7 cellular contexts compared by ENCODE assay signal in genomic region chr1:202283991-202284390, GRCh38. TPM values are rescaled to one million over a fixed set of nuclear protein-coding genes. Genes with fewer than 3 reads are reported as not detected.
DNase-seq lines count a peak whose midpoint lies in the region; ATAC-seq and TF ChIP-seq lines count a peak whose summit lies in the region.

No MANE protein-coding gene starts in this region.

- CTCF ChIA-PET in HEK293 (lab: Yijun Ruan, JAX) = interaction anchor here (0.6 to 3.5 kb wide), 7 partner anchors 10 to 306 kb away, joined by 3 to 22 read pairs (median 4); partner anchors contain the start of gene LGR6

- H3K4me1 ChIP-seq in HEK293 (ENCODE audit: control insufficient read depth, insufficient read depth, low read length) (peaks cover 17% of the 10 kb centered on the region), foreskin keratinocyte (peaks cover 49% of the 10 kb centered on the region), stomach (peaks cover 0 to 7% (median 0%) of the 10 kb centered on the region in 4 donors)

- 68 to 84% (median 73%) methylated on average over 4 of the region's 4 CpGs for WGBS in stomach, 5 donors

- POLR2A ChIA-PET in HEK293 (lab: Yijun Ruan, JAX) = no interaction called here

- H3K27ac ChIP-seq in HEK293 (ENCODE audit: extremely low read depth, low read depth, low read length) = no peak overlapping the region
- H3K27ac ChIP-seq in foreskin keratinocyte = peak overlapping the region; percentile 9
- H3K27ac ChIP-seq in stomach = no peak overlapping the region

- no peaks in the 10 kb centered on the region for H3K9me3 ChIP-seq in HEK293 (ENCODE audit: control insufficient read depth, insufficient read depth, low read depth, low read length)
- H3K9me3 ChIP-seq in stomach = no peaks in the 10 kb centered on the region

- peak; percentile 53 for ATAC-seq in foreskin keratinocyte
- ATAC-seq in HG03175 (IDR thresholded peaks at IDR 0.05; ENCODE audit: unreplicated experiment) = no peak

- H3K27me3 ChIP-seq in foreskin keratinocyte = no peaks in the 10 kb centered on the region
- H3K27me3 ChIP-seq in stomach = no peaks in the 10 kb centered on the region

- no peak overlapping the region for H3K4me3 ChIP-seq in HEK293 (ENCODE audit: low read depth, low read length)
- no peak overlapping the region for H3K4me3 ChIP-seq in stomach

- no peak for TF ChIP-seq CTCF in HEK293 (tag by site-specific recombination; IDR thresholded peaks at IDR 0.05)
- no peak for TF ChIP-seq CTCF in foreskin keratinocyte (conservative IDR thresholded peaks at IDR 0.05)
- no peak for TF ChIP-seq CTCF in stomach (IDR thresholded peaks at IDR 0.05)

- DNase-seq in T1000 (lab: John Stamatoyannopoulos, UW) (peak; percentile 49), foreskin keratinocyte (peak; percentile 87 to 92), erythroblast (lab: John Stamatoyannopoulos, UW) (no peak), NCI-H2107 treated with DMSO at 0.1 percent for 48 hours (lab: John Stamatoyannopoulos, UW; ENCODE audit: unreplicated experiment) (no peak), stomach (no peak)

- intact Hi-C loops in stomach (cut with DNase I; ENCODE audit: low total_unique reads) = no loop called here

- no peaks in the 10 kb centered on the region for H3K36me3 ChIP-seq in HEK293 (ENCODE audit: control insufficient read depth in 2 of 2, insufficient read depth in 1 of 2, low read length in 2 of 2)
- no peaks in the 10 kb centered on the region for H3K36me3 ChIP-seq in stomach

- no peak for TF ChIP-seq EP300 in stomach (IDR thresholded peaks at IDR 0.05)

- TF ChIP-seq POLR2A in erythroblast (IDR thresholded peaks at IDR 0.05; ENCODE audit: low read length) (no peak), stomach (IDR thresholded peaks at IDR 0.05) (no peak)

TF ChIP-seq in HEK293, 187 proteins besides CTCF, POLR2A, EP300 and RAD21:
- TF ChIP-seq KLF1 (tag by site-specific recombination; IDR thresholded peaks at IDR 0.05) (peak; percentile 13), ZNF621 (tag by site-specific recombination; IDR thresholded peaks at IDR 0.05) (no peak)

RNA-seq across cellular contexts. Expression of gene UBE2T, which starts 57.7 kb away (rescaled TPM):
- total RNA-seq in foreskin keratinocyte (63.3 and 74.8 TPM in 2 replicates), stomach (10 to 100 TPM in 1 of 5 donors, 1 to 10 TPM in 3, not detected in 1; 1.0 to 12.3 (median 7.2) TPM)
- polyA plus RNA-seq in foreskin keratinocyte (72.2 and 93.7 TPM in 2 replicates), stomach (10 to 100 TPM in 2 of 3 donors, 1 to 10 TPM in 1; 5.2 to 18.1 (median 11.6) TPM)

Comparison
In these comparisons a context has a peak if more than half of its experiments do, and no peak if none do; other contexts are left out.
1. DNase-seq: peak in T1000 (single experiment) and foreskin keratinocyte (2 of 2); none in erythroblast (0 of 2), NCI-H2107 treated with DMSO at 0.1 percent for 48 hours (single experiment) and stomach (single experiment).